ENCODE assay signal across 25 cellular contexts in genomic region chr4:164998526-164998925, GRCh38. TPM values are rescaled to one million over a fixed set of nuclear protein-coding genes. Genes with fewer than 3 reads are reported as not detected.
"Had no signal": no experiment of that assay in that cellular context is flagged by ENCODE, and none has a peak within 500 bp of the region (broad histone marks: within the 10 kb centered on the region; RNA-seq: fewer than 3 reads in every experiment).

No MANE protein-coding gene starts in this region.

RNA-seq across cellular contexts. Expression of gene TRIM61, which starts 21.1 kb away (rescaled TPM):
- total RNA-seq: glomerular endothelial cell, mammary epithelial cell, myocyte, smooth muscle cell, suprapubic skin had no signal

RNA-seq across cellular contexts. Expression of gene TRIM60, which starts 33.3 kb away (rescaled TPM):
- total RNA-seq: glomerular endothelial cell; heart left ventricle; left colon; left lung; liver; lower lobe of right lung; mammary epithelial cell; mesothelial cell of epicardium; mucosa of descending colon; myocyte; naive thymus-derived CD4-positive, alpha-beta T cell; natural killer cell treated with Interleukin-12 subunit alpha and Interleukin-12 subunit beta and Interleukin-15 and Interleukin-18, amount 100 ng/mL, for 72 hours; osteoblast; pancreas; posterior vena cava; psoas muscle; renal cortical epithelial cell; right atrium auricular region; right lobe of liver; skeletal muscle tissue; smooth muscle cell; suprapubic skin; ureter; uterus had no signal

RNA-seq across cellular contexts. Expression of gene TRIM75, which starts 55.1 kb away (rescaled TPM):
- total RNA-seq: glomerular endothelial cell; heart left ventricle; left colon; left lung; liver; lower lobe of right lung; mammary epithelial cell; mesothelial cell of epicardium; mucosa of descending colon; myocyte; naive thymus-derived CD4-positive, alpha-beta T cell; natural killer cell treated with Interleukin-12 subunit alpha and Interleukin-12 subunit beta and Interleukin-15 and Interleukin-18, amount 100 ng/mL, for 72 hours; osteoblast; pancreas; posterior vena cava; psoas muscle; renal cortical epithelial cell; right atrium auricular region; right lobe of liver; smooth muscle cell; suprapubic skin; tibial nerve; ureter; uterus had no signal
